Comparison of ENCODE assay signal across 12 cellular contexts in the genomic region with DNA sequence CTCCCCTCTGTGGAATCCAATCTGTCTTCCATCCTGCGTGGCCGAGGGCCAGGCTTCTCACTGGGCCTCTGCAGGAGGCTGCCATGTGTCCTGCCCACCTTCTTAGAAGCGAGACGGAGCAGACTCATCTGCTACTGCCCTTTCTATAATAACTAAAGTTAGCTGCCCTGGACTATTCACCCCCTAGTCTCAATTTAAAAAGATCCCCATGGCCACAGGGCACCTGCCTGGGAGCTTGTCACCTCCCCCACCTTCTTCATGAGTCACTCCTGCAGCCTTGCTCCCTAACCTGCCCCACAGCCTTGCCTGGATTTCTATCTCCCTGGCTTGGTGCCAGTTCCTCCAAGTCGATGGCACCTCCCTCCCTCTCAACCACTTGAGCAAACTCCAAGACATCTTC. TPM values are rescaled to one million over a fixed set of nuclear protein-coding genes. Genes with fewer than 3 reads are reported as not detected.
DNase-seq lines count a peak whose midpoint lies in the region; ATAC-seq, FAIRE-seq and TF ChIP-seq lines count a peak whose summit lies in the region.
"Not testable (repeated sequence)": the region's sequence is repeated elsewhere in the genome, so short reads cannot be mapped to it uniquely, and the experiment has no call there.
"Had no signal": no experiment of that assay in that cellular context is flagged by ENCODE, and none has a peak within 500 bp of the region (broad histone marks: within the 10 kb centered on the region; RNA-seq: fewer than 3 reads in every experiment).

No MANE protein-coding gene starts in this region.

- not testable (repeated sequence) for TF ChIP-seq POLR2A in A549 (IDR thresholded peaks at IDR 0.05; ENCODE audit: low read length); K562 (conservative IDR thresholded peaks at IDR 0.05); gastrocnemius medialis (IDR thresholded peaks at IDR 0.05)

- H3K4me3 ChIP-seq in A549; HEK293 (ENCODE audit: low read depth, low read length); K562; choroid plexus epithelial cell (ENCODE audit: low read depth, low read length); hepatocyte; gastrocnemius medialis: not testable (repeated sequence)

- TF ChIP-seq EP300 in A549 (IDR thresholded peaks at IDR 0.05); K562 (IDR thresholded peaks at IDR 0.05; ENCODE audit: low read length): not testable (repeated sequence)

- not testable (repeated sequence) for H3K9me2 ChIP-seq in hepatocyte (replicated peaks; ENCODE audit: insufficient read depth)

- not testable (repeated sequence) for H3K4me1 ChIP-seq in A549; HEK293 (ENCODE audit: control insufficient read depth, insufficient read depth, low read length); hepatocyte (ENCODE audit: insufficient read depth)
- H3K4me1 ChIP-seq in K562 (replicated peaks in 1 of 2; ENCODE audit: control insufficient read depth in 2 of 2, insufficient read depth in 2 of 2, low read length in 2 of 2) (peaks cover 0 to 20% of the 10 kb centered on the region in 2 experiments; a peak in 3 of 5 replicates), gastrocnemius medialis (peaks cover 10 to 14% of the 10 kb centered on the region in 2 donors)

- not testable (repeated sequence) for ATAC-seq in A549, K562, gastrocnemius medialis

- not testable (repeated sequence) for H3K79me2 ChIP-seq in K562 (ENCODE audit: control insufficient read depth, insufficient read depth, low read length); hepatocyte

- H2AFZ ChIP-seq in K562 (ENCODE audit: low read depth, low read length); hepatocyte: not testable (repeated sequence)

- CTCF ChIA-PET in A549 (lab: Yijun Ruan, JAX); HEK293 (lab: Yijun Ruan, JAX); RWPE1 (lab: Yijun Ruan, JAX); K562 (lab: Yijun Ruan, JAX; ENCODE audit: low intra/inter-chr PET ratio): not testable (repeated sequence)

- TF ChIP-seq RAD21 in A549 (conservative IDR thresholded peaks at IDR 0.05 in 1 of 2, IDR thresholded peaks at IDR 0.05 in 1 of 2); K562 (CRISPR knock-in tag; conservative IDR thresholded peaks at IDR 0.05 in 1 of 2, IDR thresholded peaks at IDR 0.05 in 1 of 2): not testable (repeated sequence)

- not testable (repeated sequence) for DNase-seq in A549 (ENCODE audit: low read depth in 1 of 2, low spot score in 1 of 2); RWPE1 (ENCODE audit: low spot score)
- DNase-seq in K562 (ENCODE audit: extremely low read depth in 1 of 4, low spot score in 3 of 4) (peak in 3 of 4 experiments; percentile 30 to 60 (median 33)), choroid plexus epithelial cell (ENCODE audit: low read depth) (peak; percentile 17), hepatocyte (ENCODE audit: low spot score) (peak; percentile 39), myocyte (ENCODE audit: low read depth) (peak; percentile 45), gastrocnemius medialis (peak in 1 of 2 donors; percentile 39)

- H3K27me3 ChIP-seq in K562 (ENCODE audit: control insufficient read depth in 2 of 2, insufficient read depth in 2 of 2, low read length in 2 of 2); hepatocyte; gastrocnemius medialis: not testable (repeated sequence)

- H3K27ac ChIP-seq in A549; HEK293 (ENCODE audit: extremely low read depth, low read depth, low read length); K562 (ENCODE audit: extremely low read depth, low read depth, low read length); hepatocyte: not testable (repeated sequence)
- H3K27ac ChIP-seq in RWPE1: peak overlapping the region; percentile 46
- H3K27ac ChIP-seq in gastrocnemius medialis: peak overlapping the region; percentile 65 to 83 (median 73)

- POLR2A ChIA-PET in A549 (lab: Yijun Ruan, JAX); HEK293 (lab: Yijun Ruan, JAX); RWPE1 (lab: Yijun Ruan, JAX; ENCODE audit: low non-redundant PET); K562 (lab: Yijun Ruan, JAX): not testable (repeated sequence)

- H3K36me3 ChIP-seq in HEK293 (ENCODE audit: control insufficient read depth in 2 of 2, insufficient read depth in 1 of 2, low read length in 2 of 2); K562 (ENCODE audit: control insufficient read depth, insufficient read depth, low read length); hepatocyte (replicated peaks; ENCODE audit: insufficient read depth, low read depth); gastrocnemius medialis: not testable (repeated sequence)

- WGBS in A549 (ENCODE audit: missing lambda C conversion rate): 70% methylated on average over 5 of the region's 5 CpGs
- 76% methylated on average over 4 of the region's 5 CpGs for WGBS in K562 (ENCODE audit: insufficient coverage, low coverage, missing lambda C conversion rate)
- WGBS in hepatocyte (ENCODE audit: low lambda C conversion rate, missing lambda C conversion rate): 89% methylated on average over 5 of the region's 5 CpGs

- in situ Hi-C loops in K562 (cut with MboI); gastrocnemius medialis (cut with MboI; ENCODE audit: low sequenced_read_pairs in 4 of 4): not testable (repeated sequence)

- intact Hi-C loops in K562 (cut with micrococcal nuclease); gastrocnemius medialis (cut with DNase I; ENCODE audit: low total_unique reads): not testable (repeated sequence)

- H4K20me1 ChIP-seq in K562 (replicated peaks; ENCODE audit: control insufficient read depth, insufficient read depth, low read length); hepatocyte (ENCODE audit: insufficient read depth, poor library complexity, severe bottlenecking): not testable (repeated sequence)

- not testable (repeated sequence) for FAIRE-seq in A549 (lab: Jason Lieb, UNC); K562 (lab: Jason Lieb, UNC)

- TF ChIP-seq CTCF in A549 (IDR thresholded peaks at IDR 0.05); HEK293 (tag by site-specific recombination; IDR thresholded peaks at IDR 0.05); RWPE1 (conservative IDR thresholded peaks at IDR 0.05; ENCODE audit: low read depth); K562 (IDR thresholded peaks at IDR 0.05 in 2 of 3, conservative IDR thresholded peaks at IDR 0.05 in 1 of 3; ENCODE audit: insufficient read depth in 2 of 3, low read depth in 1 of 3, low read length in 3 of 3); choroid plexus epithelial cell (conservative IDR thresholded peaks at IDR 0.05; ENCODE audit: low read depth, low read length); hepatocyte (IDR thresholded peaks at IDR 0.05; ENCODE audit: poor library complexity); gastrocnemius medialis (IDR thresholded peaks at IDR 0.05 in 4 of 5, conservative IDR thresholded peaks at IDR 0.05 in 1 of 5): not testable (repeated sequence)

- H3K4me2 ChIP-seq in A549; K562 (ENCODE audit: insufficient read depth, low read length); hepatocyte: not testable (repeated sequence)

- peak overlapping the region in 1 of 2 experiments; percentile 74; a peak in 2 of 4 replicates for H3K9ac ChIP-seq in K562 (ENCODE audit: insufficient read depth in 1 of 2, low read depth in 2 of 2, low read length in 2 of 2)

- not testable (repeated sequence) for H3K9me1 ChIP-seq in K562 (ENCODE audit: control insufficient read depth, insufficient read depth, low read length)

- H3K9me3 ChIP-seq in A549; HEK293 (ENCODE audit: control insufficient read depth, insufficient read depth, low read depth, low read length); K562 (replicated peaks; ENCODE audit: control insufficient read depth, insufficient read depth, low read depth, low read length); hepatocyte (ENCODE audit: low read depth); gastrocnemius medialis: not testable (repeated sequence)

- not testable (repeated sequence) for BruUV-seq in K562 (replicated peaks; lab: Mats Ljungman, UMichigan)

RNA-seq across cellular contexts. Expression of gene IQSEC3, which starts 52.7 kb away (rescaled TPM):
- polyA plus RNA-seq in A549 (2011; rRNA removed): not detected in 2 replicates
- polyA plus RNA-seq in A549 (2012; cell fraction: cytosol; rRNA removed): not detected in 2 replicates
- polyA plus RNA-seq in A549 (2012; cell fraction: nucleus; rRNA removed): 0.01 TPM in 1 of 2 replicates, not detected in the other
- polyA plus RNA-seq in A549 (2017; fragmentation: RNase III; extraction: RNeasy Plus Mini Kit Qiagen cat#74134 plus additional on column Dnase treatment): not detected in 3 replicates
- 0.05 TPM in 1 of 2 replicates, not detected in the other for polyA minus RNA-seq in A549 (2011; rRNA and poly(A)+ RNA removed)
- 0.25 and 0.62 TPM in 2 replicates for total RNA-seq in K562 (2011; cell fraction: chromatin; rRNA removed; ENCODE audit: low replicate concordance)
- total RNA-seq in K562 (2011; cell fraction: nucleolus; rRNA removed): 0.39 and 0.50 TPM in 2 replicates
- 0.23 and 0.37 TPM in 2 replicates for total RNA-seq in K562 (2011; cell fraction: nucleoplasm; rRNA removed)
- 0.04 and 0.14 TPM in 2 replicates for total RNA-seq in K562 (2014; rRNA removed)
- total RNA-seq in K562 (2014; rRNA removed; fragmentation: Illumina TruSeq; extraction: Trizol): not detected in 2 replicates
- total RNA-seq in K562 (2015; rRNA removed; fragmentation: Illumina TruSeq; extraction: Trizol): under 0.01 and 0.04 TPM in 2 replicates
- total RNA-seq in K562 (2021): 0.07 and 0.11 TPM in 2 replicates
- 0.11 and 0.25 TPM in 2 replicates for polyA plus RNA-seq in K562 (2011; rRNA removed)
- 0.04 and 0.24 TPM in 2 replicates for polyA plus RNA-seq in K562 (2011; cell fraction: cytosol; rRNA removed)
- polyA plus RNA-seq in K562 (2011; cell fraction: nucleus; rRNA removed): 0.63 and 1.0 TPM in 2 replicates
- 0.09 and 0.14 TPM in 2 replicates for polyA plus RNA-seq in K562 (2012)
- 0.04 TPM in 1 of 2 replicates, not detected in the other for polyA plus RNA-seq in K562 (2014; fragmentation: Illumina TruSeq; extraction: Trizol)
- polyA plus RNA-seq in K562 (2014; fragmentation: Nextera tagmentation; extraction: Ambion mirVana): not detected
- 0.04 and 0.15 TPM in 2 replicates for polyA plus RNA-seq in K562 (2014; rRNA removed)
- 0.07 TPM in 1 of 2 replicates, not detected in the other for polyA minus RNA-seq in K562 (2011; rRNA and poly(A)+ RNA removed)
- 0.38 TPM in 1 of 2 replicates, not detected in the other for polyA minus RNA-seq in K562 (2011; cell fraction: cytosol; rRNA and poly(A)+ RNA removed)
- 0.40 and 0.56 TPM in 2 replicates for polyA minus RNA-seq in K562 (2011; cell fraction: nucleus; rRNA and poly(A)+ RNA removed)
- total RNA-seq in hepatocyte: 0.36 and 0.70 TPM in 2 replicates
- polyA plus RNA-seq in hepatocyte: 2.7 and 4.3 TPM in 2 replicates
- not detected in 2 replicates for total RNA-seq in myocyte
- not detected for polyA plus RNA-seq in myocyte (2012)
- total RNA-seq in gastrocnemius medialis: under 1 TPM; 0.02 to 0.36 (median 0.07) TPM
- total RNA-seq: GM12878, H4, NCI-H460 had no signal
- polyA plus RNA-seq: CD14-positive monocyte, GM12878 had no signal
